8 cellular contexts compared by ENCODE assay signal in the genomic region with DNA sequence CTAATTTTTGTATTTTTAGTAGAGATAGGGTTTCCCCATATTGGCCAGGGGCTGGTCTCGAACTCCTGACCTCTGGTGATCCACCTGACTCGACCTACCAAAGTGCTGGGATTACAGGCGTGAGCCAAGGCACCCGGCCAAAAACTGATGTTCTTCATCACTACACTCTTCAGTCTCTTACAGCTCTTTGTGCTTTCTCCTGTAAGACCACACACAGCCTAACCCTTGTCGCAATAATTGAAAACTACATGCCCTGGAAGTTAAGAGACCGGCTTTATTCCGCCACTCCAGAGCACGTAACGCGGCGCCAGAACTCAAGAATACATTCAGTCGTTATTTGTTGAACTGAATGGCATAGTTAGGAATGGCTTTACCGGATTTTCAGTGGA. TPM values are rescaled to one million over a fixed set of nuclear protein-coding genes. Genes with fewer than 3 reads are reported as not detected.
DNase-seq lines count a peak whose midpoint lies in the region; ATAC-seq and TF ChIP-seq lines count a peak whose summit lies in the region.

No MANE protein-coding gene starts in this region.

- H3K4me1 ChIP-seq in adrenal gland (replicated peaks in 1 of 2) (peaks cover 6 to 16% of the 10 kb centered on the region in 2 donors), thyroid gland (peaks cover 12 to 13% of the 10 kb centered on the region in 2 donors)

- H3K36me3 ChIP-seq in adrenal gland (replicated peaks in 1 of 2) (peaks cover 0 to 27% of the 10 kb centered on the region in 2 donors), thyroid gland (peaks cover 4 to 5% of the 10 kb centered on the region in 2 donors)

- H3K9me3 ChIP-seq in adrenal gland (replicated peaks in 1 of 3) (no peaks in the 10 kb centered on the region), thyroid gland (no peaks in the 10 kb centered on the region)

- DNase-seq in activated CD4-positive, alpha-beta T cell treated with anti-CD3 and anti-CD28 coated beads, Interleukin-2, amount 50 U/mL, for 48 hours = peak; percentile 29 to 32
- no peak for DNase-seq in activated CD4-positive, alpha-beta T cell treated with anti-CD3 and anti-CD28 coated beads, Interleukin-2, amount 50 U/mL, for 1 hour
- DNase-seq in adrenal gland = no peak
- no peak for DNase-seq in left lobe of liver (ENCODE audit: low spot score)
- DNase-seq in thyroid gland = no peak
- no peak for DNase-seq in NCI-H187 (lab: John Stamatoyannopoulos, UW)
- no peak for DNase-seq in HuH-7 (ENCODE audit: low spot score)

- no peak for TF ChIP-seq POLR2A in adrenal gland (IDR thresholded peaks at IDR 0.05)
- TF ChIP-seq POLR2A in thyroid gland (IDR thresholded peaks at IDR 0.05) = no peak

- no peak for TF ChIP-seq CTCF in adrenal gland (IDR thresholded peaks at IDR 0.05)
- no peak for TF ChIP-seq CTCF in thyroid gland (IDR thresholded peaks at IDR 0.05)

- ATAC-seq in left lobe of liver (peak; percentile 10), HG03565 (IDR thresholded peaks at IDR 0.05; ENCODE audit: unreplicated experiment) (no peak)

- H3K27me3 ChIP-seq in adrenal gland = no peaks in the 10 kb centered on the region
- no peaks in the 10 kb centered on the region for H3K27me3 ChIP-seq in thyroid gland

- H3K4me3 ChIP-seq in adrenal gland = peak overlapping the region; percentile 11 to 64 (median 35)
- H3K4me3 ChIP-seq in thyroid gland (replicated peaks in 1 of 3) = peak overlapping the region; percentile 53 to 63 (median 61)

- 1 to 3% (median 2%) methylated on average over 13 of the region's 13 CpGs for WGBS in adrenal gland, 4 donors
- WGBS in thyroid gland, 2 donors = 2 to 4% methylated on average over 13 of the region's 13 CpGs

- H3K27ac ChIP-seq in adrenal gland = peak overlapping the region in 2 of 5 donors; percentile 73 to 74
- peak overlapping the region in 1 of 3 donors; percentile 64 for H3K27ac ChIP-seq in thyroid gland

- intact Hi-C loops in adrenal gland (cut with DNase I) = no loop called here
- intact Hi-C loops in thyroid gland (cut with DNase I) = no loop called here

RNA-seq across cellular contexts. Expression of gene GPATCH4, which starts 0.6 kb away (rescaled TPM):
- 10 to 100 TPM in 7 of 8 donors, 1 to 10 TPM in 1; 7.8 to 42.4 (median 26.3) TPM for total RNA-seq in adrenal gland
- polyA plus RNA-seq in adrenal gland = 10 to 100 TPM; 13.9 to 72.2 (median 39.3) TPM
- total RNA-seq in left lobe of liver = 7.3 TPM
- total RNA-seq in thyroid gland = 10 to 100 TPM; 14.1 to 49.2 (median 24.5) TPM

RNA-seq across cellular contexts. Expression of gene NAXE, which starts 9.2 kb away (rescaled TPM):
- total RNA-seq in adrenal gland = 100 to 1,000 TPM in 5 of 8 donors, 10 to 100 TPM in 3; 88.7 to 132 (median 107) TPM
- 100 to 1,000 TPM in 1 of 3 donors, 10 to 100 TPM in 2; 49.4 to 124 (median 69.9) TPM for polyA plus RNA-seq in adrenal gland
- 51.2 TPM for total RNA-seq in left lobe of liver
- 100 to 1,000 TPM in 3 of 4 donors, 10 to 100 TPM in 1; 69.1 to 176 (median 117) TPM for total RNA-seq in thyroid gland

RNA-seq across cellular contexts. Expression of gene HAPLN2, which starts 18.5 kb away (rescaled TPM):
- total RNA-seq in adrenal gland (1 to 10 TPM in 2 of 8 donors, under 1 TPM in 3, not detected in 3; 0.27 to 1.5 (median 0.74) TPM), left lobe of liver (not detected), thyroid gland (under 1 TPM in 1 of 4 donors, not detected in 3; 0.79 TPM)
- 1 to 10 TPM in 2 of 3 donors, not detected in 1; 2.2 to 3.1 TPM for polyA plus RNA-seq in adrenal gland

RNA-seq across cellular contexts. Expression of gene TTC24, which starts 21.2 kb away (rescaled TPM):
- total RNA-seq in adrenal gland (not detected), left lobe of liver (not detected), thyroid gland (under 1 TPM in 2 of 4 donors, not detected in 2; 0.27 to 0.67 TPM)
- under 1 TPM in 1 of 3 donors, not detected in 2; 0.20 TPM for polyA plus RNA-seq in adrenal gland

RNA-seq across cellular contexts. Expression of gene IQGAP3, which starts 28.4 kb away (rescaled TPM):
- total RNA-seq in adrenal gland (1 to 10 TPM in 3 of 8 donors, under 1 TPM in 5; 0.24 to 1.3 (median 0.80) TPM), left lobe of liver (0.23 TPM), thyroid gland (1 to 10 TPM in 1 of 4 donors, under 1 TPM in 3; 0.15 to 1.4 (median 0.50) TPM)
- 1 to 10 TPM in 1 of 3 donors, under 1 TPM in 2; 0.16 to 2.2 (median 0.40) TPM for polyA plus RNA-seq in adrenal gland

Comparison
In these comparisons a context has a peak if more than half of its experiments do, and no peak if none do; other contexts are left out.
1. DNase-seq: peak in activated CD4-positive, alpha-beta T cell treated with anti-CD3 and anti-CD28 coated beads, Interleukin-2, amount 50 U/mL, for 48 hours (2 of 2); none in activated CD4-positive, alpha-beta T cell treated with anti-CD3 and anti-CD28 coated beads, Interleukin-2, amount 50 U/mL, for 1 hour (single experiment), adrenal gland (0 of 7), left lobe of liver (single experiment), thyroid gland (0 of 2), NCI-H187 (0 of 2) and HuH-7 (single experiment).